Comparison of ENCODE assay signal across 34 cellular contexts in the genomic region with DNA sequence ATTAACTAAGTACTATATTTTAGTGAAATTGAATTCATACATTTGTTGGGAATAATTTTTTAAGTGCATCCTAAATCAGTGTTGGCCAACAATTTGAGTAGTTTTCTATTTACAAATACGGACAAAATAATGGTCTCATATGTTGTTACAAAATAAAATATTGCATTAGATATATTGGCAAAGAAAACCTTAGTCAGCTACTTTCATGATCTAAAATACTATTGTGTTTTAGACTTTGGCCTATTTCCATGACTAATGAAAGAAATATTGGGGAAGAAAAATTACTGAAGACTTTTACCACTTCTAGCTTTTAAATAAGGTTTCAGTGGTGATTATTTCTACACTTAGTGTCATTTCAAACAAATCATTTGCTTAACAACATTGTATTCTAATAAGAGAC.
"Had no signal": no experiment of that assay in that cellular context is flagged by ENCODE, and none has a peak within 500 bp of the region (broad histone marks: within the 10 kb centered on the region; RNA-seq: fewer than 3 reads in every experiment).

No MANE protein-coding gene starts in this region.

- H3K27ac ChIP-seq: adrenal gland, ascending aorta, body of pancreas, brain microvascular endothelial cell, breast epithelium, cardiac muscle cell had no signal

- H3K9me3 ChIP-seq: adrenal gland, ascending aorta, body of pancreas, breast epithelium had no signal

- H3K4me1 ChIP-seq: adrenal gland, ascending aorta, body of pancreas, breast epithelium had no signal

- H3K27me3 ChIP-seq: adrenal gland, ascending aorta, body of pancreas, brain microvascular endothelial cell, breast epithelium, cardiac muscle cell had no signal

- H3K4me3 ChIP-seq: adrenal gland, ascending aorta, body of pancreas, breast epithelium, cardiac muscle cell had no signal

- H3K36me3 ChIP-seq: adrenal gland, ascending aorta, brain microvascular endothelial cell, breast epithelium, cardiac muscle cell had no signal

- ATAC-seq: activated naive CD4-positive, alpha-beta T cell treated with anti-CD3 and anti-CD28 coated beads, Interleukin-2, amount 50 U/mL, for 72 hours; activated naive CD8-positive, alpha-beta T cell treated with anti-CD3 and anti-CD28 coated beads, Interleukin-2, amount 50 U/mL, for 24 hours; activated T-cell treated with anti-CD3 and anti-CD28 coated beads, Interleukin-2, amount 50 U/mL, for 4 hours; activated T-cell treated with anti-CD3 and anti-CD28 coated beads, Interleukin-2, amount 50 U/mL, for 72 hours; activated T-helper 17 cell treated with anti-CD3 and anti-CD28 coated beads, Interleukin-2, amount 50 U/mL, for 72 hours; body of pancreas had no signal

- DNase-seq: activated effector memory CD4-positive, alpha-beta T cell treated with anti-CD3 and anti-CD28 coated beads, Interleukin-2, amount 50 U/mL, for 16 hours; activated effector memory CD4-positive, alpha-beta T cell treated with Interleukin-2 at 50 U/mL for 16 hours; activated gamma-delta T cell; activated gamma-delta T cell treated with Interleukin-2 at 50 U/mL for 16 hours; activated naive CD4-positive, alpha-beta T cell; activated naive CD4-positive, alpha-beta T cell treated with anti-CD3 and anti-CD28 coated beads for 36 hours; activated naive CD4-positive, alpha-beta T cell treated with anti-CD3 and anti-CD28 coated beads, Interleukin-2, amount 10 ng/mL, durations not matched to agents 7 days and 5 days; activated naive CD4-positive, alpha-beta T cell treated with anti-CD3 and anti-CD28 coated beads, Interleukin-2, amount 50 U/mL, for 16 hours; activated naive CD4-positive, alpha-beta T cell treated with Interleukin-2 at 50 U/mL for 16 hours; activated naive CD8-positive, alpha-beta T cell treated with anti-CD3 and anti-CD28 coated beads for 36 hours; activated naive CD8-positive, alpha-beta T cell treated with anti-CD3 and anti-CD28 coated beads, Interleukin-2, amount 10 ng/mL, durations not matched to agents 7 days and 5 days; activated naive CD8-positive, alpha-beta T cell treated with anti-CD3 and anti-CD28 coated beads, Interleukin-2, amount 50 U/mL, for 24 hours; activated T-cell treated with anti-CD3 and anti-CD28 coated beads, Interleukin-2, amount 50 U/mL, for 1 hour; activated T-cell treated with anti-CD3 and anti-CD28 coated beads, Interleukin-2, amount 50 U/mL, for 24 hours; activated T-cell treated with anti-CD3 and anti-CD28 coated beads, Interleukin-2, amount 50 U/mL, for 4 hours; activated T-cell treated with anti-CD3 and anti-CD28 coated beads, Interleukin-2, amount 50 U/mL, for 48 hours; activated T-cell treated with anti-CD3 and anti-CD28 coated beads, Interleukin-2, amount 50 U/mL, for 72 hours; adrenal gland; amniotic stem cell; amygdala; anterior cingulate cortex; aorta; body of pancreas; brain microvascular endothelial cell; caudate nucleus; central memory CD4-positive, alpha-beta T cell; cerebellar nuclear complex had no signal

- FAIRE-seq: astrocyte, bronchial epithelial cell had no signal
